ENCODE assay signal across 1 cellular context in the genomic region with DNA sequence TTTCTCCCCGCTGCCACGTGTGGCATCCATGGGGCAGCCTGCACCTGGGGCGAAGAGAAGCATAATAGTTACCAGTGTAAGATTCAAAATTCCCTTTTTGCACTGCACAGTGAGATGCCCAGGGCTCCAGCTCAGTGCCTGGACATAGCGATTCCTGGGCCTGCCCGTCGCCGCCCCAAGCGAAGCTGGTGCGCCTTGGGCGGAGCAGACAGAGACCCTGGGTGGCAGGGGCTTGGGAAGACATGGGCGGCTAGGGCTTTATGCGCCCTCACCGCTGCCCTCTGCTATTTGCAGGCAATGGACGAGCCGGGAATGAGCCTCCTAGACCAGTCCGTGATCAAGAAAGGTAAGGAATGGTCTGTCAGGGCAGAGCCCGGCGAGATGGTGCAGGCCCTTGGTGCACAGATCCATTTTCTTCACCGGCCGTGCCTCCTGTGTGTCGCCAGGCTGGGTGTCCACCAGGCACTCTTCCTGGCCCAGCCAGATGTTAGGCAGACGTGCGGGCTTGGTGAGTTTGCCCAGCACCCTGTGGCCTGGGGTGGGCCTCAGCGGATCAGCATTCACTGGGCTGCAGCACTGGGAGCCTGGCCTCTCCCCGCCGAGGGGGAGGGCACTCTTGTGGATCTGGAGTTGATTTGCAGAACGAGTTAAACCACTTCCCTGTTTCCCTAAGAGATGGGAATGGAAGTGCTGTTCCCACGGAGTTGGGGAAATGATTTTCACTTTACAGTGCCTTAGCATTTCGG.
A peak's percentile ranks its signal among the peaks of the same experiment; 100 is the strongest.
TF ChIP-seq lines count a peak whose summit lies in the region.

No MANE protein-coding gene starts in this region.

TF ChIP-seq in HepG2, 621 proteins besides CTCF, POLR2A, EP300 and RAD21 (continues in another document):
- 0 out of 2 replicates have a peak, but pooled peaks have one; percentile 15 for TF ChIP-seq ZNF180 (CRISPR knock-in tag; IDR thresholded peaks at IDR 0.05; ENCODE audit: borderline replicate concordance, low read depth)
- TF ChIP-seq ZMYM3 (CRISPR knock-in tag; IDR thresholded peaks at IDR 0.05), result no peak
- TF ChIP-seq ZNF660 (CRISPR knock-in tag; IDR thresholded peaks at IDR 0.05; ENCODE audit: borderline replicate concordance, low read depth), result no peak
- TF ChIP-seq, protein P1, sequence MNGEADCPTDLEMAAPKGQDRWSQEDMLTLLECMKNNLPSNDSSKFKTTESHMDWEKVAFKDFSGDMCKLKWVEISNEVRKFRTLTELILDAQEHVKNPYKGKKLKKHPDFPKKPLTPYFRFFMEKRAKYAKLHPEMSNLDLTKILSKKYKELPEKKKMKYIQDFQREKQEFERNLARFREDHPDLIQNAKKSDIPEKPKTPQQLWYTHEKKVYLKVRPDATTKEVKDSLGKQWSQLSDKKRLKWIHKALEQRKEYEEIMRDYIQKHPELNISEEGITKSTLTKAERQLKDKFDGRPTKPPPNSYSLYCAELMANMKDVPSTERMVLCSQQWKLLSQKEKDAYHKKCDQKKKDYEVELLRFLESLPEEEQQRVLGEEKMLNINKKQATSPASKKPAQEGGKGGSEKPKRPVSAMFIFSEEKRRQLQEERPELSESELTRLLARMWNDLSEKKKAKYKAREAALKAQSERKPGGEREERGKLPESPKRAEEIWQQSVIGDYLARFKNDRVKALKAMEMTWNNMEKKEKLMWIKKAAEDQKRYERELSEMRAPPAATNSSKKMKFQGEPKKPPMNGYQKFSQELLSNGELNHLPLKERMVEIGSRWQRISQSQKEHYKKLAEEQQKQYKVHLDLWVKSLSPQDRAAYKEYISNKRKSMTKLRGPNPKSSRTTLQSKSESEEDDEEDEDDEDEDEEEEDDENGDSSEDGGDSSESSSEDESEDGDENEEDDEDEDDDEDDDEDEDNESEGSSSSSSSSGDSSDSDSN (CRISPR knock-in tag; IDR thresholded peaks at IDR 0.05), result peak; percentile 20; the same call in 1 of the 2 replicates
- peak; percentile 26; the same call in 1 of the 2 replicates for TF ChIP-seq ZFY (CRISPR knock-in tag; IDR thresholded peaks at IDR 0.05)
- TF ChIP-seq ELF4 (CRISPR knock-in tag; IDR thresholded peaks at IDR 0.05; ENCODE audit: borderline replicate concordance), result no peak
- TF ChIP-seq MEIS2 (CRISPR knock-in tag; IDR thresholded peaks at IDR 0.05), result no peak
- TF ChIP-seq, protein P2, sequence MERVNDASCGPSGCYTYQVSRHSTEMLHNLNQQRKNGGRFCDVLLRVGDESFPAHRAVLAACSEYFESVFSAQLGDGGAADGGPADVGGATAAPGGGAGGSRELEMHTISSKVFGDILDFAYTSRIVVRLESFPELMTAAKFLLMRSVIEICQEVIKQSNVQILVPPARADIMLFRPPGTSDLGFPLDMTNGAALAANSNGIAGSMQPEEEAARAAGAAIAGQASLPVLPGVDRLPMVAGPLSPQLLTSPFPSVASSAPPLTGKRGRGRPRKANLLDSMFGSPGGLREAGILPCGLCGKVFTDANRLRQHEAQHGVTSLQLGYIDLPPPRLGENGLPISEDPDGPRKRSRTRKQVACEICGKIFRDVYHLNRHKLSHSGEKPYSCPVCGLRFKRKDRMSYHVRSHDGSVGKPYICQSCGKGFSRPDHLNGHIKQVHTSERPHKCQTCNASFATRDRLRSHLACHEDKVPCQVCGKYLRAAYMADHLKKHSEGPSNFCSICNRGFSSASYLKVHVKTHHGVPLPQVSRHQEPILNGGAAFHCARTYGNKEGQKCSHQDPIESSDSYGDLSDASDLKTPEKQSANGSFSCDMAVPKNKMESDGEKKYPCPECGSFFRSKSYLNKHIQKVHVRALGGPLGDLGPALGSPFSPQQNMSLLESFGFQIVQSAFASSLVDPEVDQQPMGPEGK (CRISPR knock-in tag; IDR thresholded peaks at IDR 0.05), result peak; percentile 42; the same call in 1 of the 2 replicates
- no peak for TF ChIP-seq ELF3 (CRISPR knock-in tag; IDR thresholded peaks at IDR 0.05)
- TF ChIP-seq KDM5B (CRISPR knock-in tag; IDR thresholded peaks at IDR 0.05; ENCODE audit: borderline replicate concordance), result no peak
- TF ChIP-seq ZNF432 (CRISPR knock-in tag; IDR thresholded peaks at IDR 0.05; ENCODE audit: borderline replicate concordance), result no peak
- peak; percentile 22; the same call in 1 of the 2 replicates for TF ChIP-seq SALL1 (CRISPR knock-in tag; IDR thresholded peaks at IDR 0.05)
- TF ChIP-seq PHF8 (CRISPR knock-in tag; IDR thresholded peaks at IDR 0.05), result peak; percentile 40
- TF ChIP-seq SKI (IDR thresholded peaks at IDR 0.05; ENCODE audit: partially characterized antibody), result no peak
- TF ChIP-seq KDM3A (CRISPR knock-in tag; IDR thresholded peaks at IDR 0.05; ENCODE audit: low read depth), result no peak
- no peak for TF ChIP-seq MAFF (IDR thresholded peaks at IDR 0.05; ENCODE audit: low read depth, low read length)
- TF ChIP-seq, protein P3, sequence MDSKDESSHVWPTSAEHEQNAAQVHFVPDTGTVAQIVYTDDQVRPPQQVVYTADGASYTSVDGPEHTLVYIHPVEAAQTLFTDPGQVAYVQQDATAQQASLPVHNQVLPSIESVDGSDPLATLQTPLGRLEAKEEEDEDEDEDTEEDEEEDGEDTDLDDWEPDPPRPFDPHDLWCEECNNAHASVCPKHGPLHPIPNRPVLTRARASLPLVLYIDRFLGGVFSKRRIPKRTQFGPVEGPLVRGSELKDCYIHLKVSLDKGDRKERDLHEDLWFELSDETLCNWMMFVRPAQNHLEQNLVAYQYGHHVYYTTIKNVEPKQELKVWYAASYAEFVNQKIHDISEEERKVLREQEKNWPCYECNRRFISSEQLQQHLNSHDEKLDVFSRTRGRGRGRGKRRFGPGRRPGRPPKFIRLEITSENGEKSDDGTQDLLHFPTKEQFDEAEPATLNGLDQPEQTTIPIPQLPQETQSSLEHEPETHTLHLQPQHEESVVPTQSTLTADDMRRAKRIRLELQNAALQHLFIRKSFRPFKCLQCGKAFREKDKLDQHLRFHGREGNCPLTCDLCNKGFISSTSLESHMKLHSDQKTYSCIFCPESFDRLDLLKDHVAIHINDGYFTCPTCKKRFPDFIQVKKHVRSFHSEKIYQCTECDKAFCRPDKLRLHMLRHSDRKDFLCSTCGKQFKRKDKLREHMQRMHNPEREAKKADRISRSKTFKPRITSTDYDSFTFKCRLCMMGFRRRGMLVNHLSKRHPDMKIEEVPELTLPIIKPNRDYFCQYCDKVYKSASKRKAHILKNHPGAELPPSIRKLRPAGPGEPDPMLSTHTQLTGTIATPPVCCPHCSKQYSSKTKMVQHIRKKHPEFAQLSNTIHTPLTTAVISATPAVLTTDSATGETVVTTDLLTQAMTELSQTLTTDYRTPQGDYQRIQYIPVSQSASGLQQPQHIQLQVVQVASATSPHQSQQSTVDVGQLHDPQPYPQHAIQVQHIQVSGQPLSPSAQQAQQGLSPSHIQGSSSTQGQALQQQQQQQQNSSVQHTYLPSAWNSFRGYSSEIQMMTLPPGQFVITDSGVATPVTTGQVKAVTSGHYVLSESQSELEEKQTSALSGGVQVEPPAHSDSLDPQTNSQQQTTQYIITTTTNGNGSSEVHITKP (CRISPR knock-in tag; IDR thresholded peaks at IDR 0.05; ENCODE audit: low read depth), result no peak
- TF ChIP-seq ZNF138 (CRISPR knock-in tag; IDR thresholded peaks at IDR 0.05; ENCODE audit: low read depth), result no peak
- TF ChIP-seq ZNF557 (CRISPR knock-in tag; IDR thresholded peaks at IDR 0.05), result no peak
- TF ChIP-seq, protein P4, sequence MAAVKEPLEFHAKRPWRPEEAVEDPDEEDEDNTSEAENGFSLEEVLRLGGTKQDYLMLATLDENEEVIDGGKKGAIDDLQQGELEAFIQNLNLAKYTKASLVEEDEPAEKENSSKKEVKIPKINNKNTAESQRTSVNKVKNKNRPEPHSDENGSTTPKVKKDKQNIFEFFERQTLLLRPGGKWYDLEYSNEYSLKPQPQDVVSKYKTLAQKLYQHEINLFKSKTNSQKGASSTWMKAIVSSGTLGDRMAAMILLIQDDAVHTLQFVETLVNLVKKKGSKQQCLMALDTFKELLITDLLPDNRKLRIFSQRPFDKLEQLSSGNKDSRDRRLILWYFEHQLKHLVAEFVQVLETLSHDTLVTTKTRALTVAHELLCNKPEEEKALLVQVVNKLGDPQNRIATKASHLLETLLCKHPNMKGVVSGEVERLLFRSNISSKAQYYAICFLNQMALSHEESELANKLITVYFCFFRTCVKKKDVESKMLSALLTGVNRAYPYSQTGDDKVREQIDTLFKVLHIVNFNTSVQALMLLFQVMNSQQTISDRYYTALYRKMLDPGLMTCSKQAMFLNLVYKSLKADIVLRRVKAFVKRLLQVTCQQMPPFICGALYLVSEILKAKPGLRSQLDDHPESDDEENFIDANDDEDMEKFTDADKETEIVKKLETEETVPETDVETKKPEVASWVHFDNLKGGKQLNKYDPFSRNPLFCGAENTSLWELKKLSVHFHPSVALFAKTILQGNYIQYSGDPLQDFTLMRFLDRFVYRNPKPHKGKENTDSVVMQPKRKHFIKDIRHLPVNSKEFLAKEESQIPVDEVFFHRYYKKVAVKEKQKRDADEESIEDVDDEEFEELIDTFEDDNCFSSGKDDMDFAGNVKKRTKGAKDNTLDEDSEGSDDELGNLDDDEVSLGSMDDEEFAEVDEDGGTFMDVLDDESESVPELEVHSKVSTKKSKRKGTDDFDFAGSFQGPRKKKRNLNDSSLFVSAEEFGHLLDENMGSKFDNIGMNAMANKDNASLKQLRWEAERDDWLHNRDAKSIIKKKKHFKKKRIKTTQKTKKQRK (IDR thresholded peaks at IDR 0.05; ENCODE audit: low read length), result no peak
- TF ChIP-seq RBAK (CRISPR knock-in tag; IDR thresholded peaks at IDR 0.05), result no peak
- TF ChIP-seq, protein P5, sequence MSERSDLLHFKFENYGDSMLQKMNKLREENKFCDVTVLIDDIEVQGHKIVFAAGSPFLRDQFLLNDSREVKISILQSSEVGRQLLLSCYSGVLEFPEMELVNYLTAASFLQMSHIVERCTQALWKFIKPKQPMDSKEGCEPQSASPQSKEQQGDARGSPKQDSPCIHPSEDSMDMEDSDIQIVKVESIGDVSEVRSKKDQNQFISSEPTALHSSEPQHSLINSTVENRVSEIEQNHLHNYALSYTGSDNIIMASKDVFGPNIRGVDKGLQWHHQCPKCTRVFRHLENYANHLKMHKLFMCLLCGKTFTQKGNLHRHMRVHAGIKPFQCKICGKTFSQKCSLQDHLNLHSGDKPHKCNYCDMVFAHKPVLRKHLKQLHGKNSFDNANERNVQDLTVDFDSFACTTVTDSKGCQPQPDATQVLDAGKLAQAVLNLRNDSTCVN (CRISPR knock-in tag; IDR thresholded peaks at IDR 0.05; ENCODE audit: borderline replicate concordance), result no peak
- TF ChIP-seq ZNF256 (CRISPR knock-in tag; conservative IDR thresholded peaks at IDR 0.05), result no peak
- TF ChIP-seq RXRB (CRISPR knock-in tag; IDR thresholded peaks at IDR 0.05; ENCODE audit: borderline replicate concordance), result no peak
- TF ChIP-seq KDM2A (CRISPR knock-in tag; IDR thresholded peaks at IDR 0.05; ENCODE audit: borderline replicate concordance, low read depth), result peak; percentile 9; the same call in 1 of the 2 replicates
- no peak for TF ChIP-seq ZNF446 (CRISPR knock-in tag; IDR thresholded peaks at IDR 0.05)
- TF ChIP-seq ATRX (CRISPR knock-in tag; IDR thresholded peaks at IDR 0.05; ENCODE audit: borderline replicate concordance), result no peak
- no peak for TF ChIP-seq SMAD9 (CRISPR knock-in tag; IDR thresholded peaks at IDR 0.05)
- no peak for TF ChIP-seq PPARG (CRISPR knock-in tag; conservative IDR thresholded peaks at IDR 0.05)
- no peak for TF ChIP-seq FOSL1 (CRISPR knock-in tag; IDR thresholded peaks at IDR 0.05; ENCODE audit: borderline replicate concordance)
- TF ChIP-seq MATR3 (CRISPR knock-in tag; IDR thresholded peaks at IDR 0.05), result no peak
- TF ChIP-seq HHEX (CRISPR knock-in tag; IDR thresholded peaks at IDR 0.05), result no peak
- TF ChIP-seq, protein P6, sequence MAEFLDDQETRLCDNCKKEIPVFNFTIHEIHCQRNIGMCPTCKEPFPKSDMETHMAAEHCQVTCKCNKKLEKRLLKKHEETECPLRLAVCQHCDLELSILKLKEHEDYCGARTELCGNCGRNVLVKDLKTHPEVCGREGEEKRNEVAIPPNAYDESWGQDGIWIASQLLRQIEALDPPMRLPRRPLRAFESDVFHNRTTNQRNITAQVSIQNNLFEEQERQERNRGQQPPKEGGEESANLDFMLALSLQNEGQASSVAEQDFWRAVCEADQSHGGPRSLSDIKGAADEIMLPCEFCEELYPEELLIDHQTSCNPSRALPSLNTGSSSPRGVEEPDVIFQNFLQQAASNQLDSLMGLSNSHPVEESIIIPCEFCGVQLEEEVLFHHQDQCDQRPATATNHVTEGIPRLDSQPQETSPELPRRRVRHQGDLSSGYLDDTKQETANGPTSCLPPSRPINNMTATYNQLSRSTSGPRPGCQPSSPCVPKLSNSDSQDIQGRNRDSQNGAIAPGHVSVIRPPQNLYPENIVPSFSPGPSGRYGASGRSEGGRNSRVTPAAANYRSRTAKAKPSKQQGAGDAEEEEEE (CRISPR knock-in tag; IDR thresholded peaks at IDR 0.05; ENCODE audit: borderline replicate concordance), result no peak
- TF ChIP-seq NFATC3 (CRISPR knock-in tag; IDR thresholded peaks at IDR 0.05), result no peak
- 0 out of 2 replicates have a peak, but pooled peaks have one; percentile 35 for TF ChIP-seq HOXA9 (CRISPR knock-in tag; IDR thresholded peaks at IDR 0.05; ENCODE audit: borderline replicate concordance)
- TF ChIP-seq AKAP8 (CRISPR knock-in tag; IDR thresholded peaks at IDR 0.05), result no peak
- peak; percentile 88 for TF ChIP-seq ZBTB38 (CRISPR knock-in tag; IDR thresholded peaks at IDR 0.05)
- TF ChIP-seq NFIB (CRISPR knock-in tag; IDR thresholded peaks at IDR 0.05; ENCODE audit: borderline replicate concordance), result no peak
- no peak for TF ChIP-seq KLF6 (CRISPR knock-in tag; IDR thresholded peaks at IDR 0.05)
- 0 out of 2 replicates have a peak, but pooled peaks have one; percentile 12 for TF ChIP-seq ELF1 (CRISPR knock-in tag; IDR thresholded peaks at IDR 0.05)
- TF ChIP-seq, protein P7, sequence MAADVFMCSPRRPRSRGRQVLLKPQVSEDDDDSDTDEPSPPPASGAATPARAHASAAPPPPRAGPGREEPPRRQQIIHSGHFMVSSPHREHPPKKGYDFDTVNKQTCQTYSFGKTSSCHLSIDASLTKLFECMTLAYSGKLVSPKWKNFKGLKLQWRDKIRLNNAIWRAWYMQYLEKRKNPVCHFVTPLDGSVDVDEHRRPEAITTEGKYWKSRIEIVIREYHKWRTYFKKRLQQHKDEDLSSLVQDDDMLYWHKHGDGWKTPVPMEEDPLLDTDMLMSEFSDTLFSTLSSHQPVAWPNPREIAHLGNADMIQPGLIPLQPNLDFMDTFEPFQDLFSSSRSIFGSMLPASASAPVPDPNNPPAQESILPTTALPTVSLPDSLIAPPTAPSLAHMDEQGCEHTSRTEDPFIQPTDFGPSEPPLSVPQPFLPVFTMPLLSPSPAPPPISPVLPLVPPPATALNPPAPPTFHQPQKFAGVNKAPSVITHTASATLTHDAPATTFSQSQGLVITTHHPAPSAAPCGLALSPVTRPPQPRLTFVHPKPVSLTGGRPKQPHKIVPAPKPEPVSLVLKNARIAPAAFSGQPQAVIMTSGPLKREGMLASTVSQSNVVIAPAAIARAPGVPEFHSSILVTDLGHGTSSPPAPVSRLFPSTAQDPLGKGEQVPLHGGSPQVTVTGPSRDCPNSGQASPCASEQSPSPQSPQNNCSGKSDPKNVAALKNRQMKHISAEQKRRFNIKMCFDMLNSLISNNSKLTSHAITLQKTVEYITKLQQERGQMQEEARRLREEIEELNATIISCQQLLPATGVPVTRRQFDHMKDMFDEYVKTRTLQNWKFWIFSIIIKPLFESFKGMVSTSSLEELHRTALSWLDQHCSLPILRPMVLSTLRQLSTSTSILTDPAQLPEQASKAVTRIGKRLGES (CRISPR knock-in tag; IDR thresholded peaks at IDR 0.05; ENCODE audit: borderline replicate concordance), result no peak
- no peak for TF ChIP-seq RARA (CRISPR knock-in tag; IDR thresholded peaks at IDR 0.05)
- TF ChIP-seq STAT5B (CRISPR knock-in tag; IDR thresholded peaks at IDR 0.05), result no peak
- TF ChIP-seq, protein P8, sequence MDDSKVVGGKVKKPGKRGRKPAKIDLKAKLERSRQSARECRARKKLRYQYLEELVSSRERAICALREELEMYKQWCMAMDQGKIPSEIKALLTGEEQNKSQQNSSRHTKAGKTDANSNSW (CRISPR knock-in tag; IDR thresholded peaks at IDR 0.05; ENCODE audit: borderline replicate concordance), result no peak
